In genomic region chr3:172277151-172277652, GRCh38 we compare ENCODE assay signal across 20 cellular contexts.
"Had no signal": no experiment of that assay in that cellular context is flagged by ENCODE, and none has a peak within 500 bp of the region (broad histone marks: within the 10 kb centered on the region; RNA-seq: fewer than 3 reads in every experiment).

No MANE protein-coding gene starts in this region.

- H3K9me3 ChIP-seq: esophagus muscularis mucosa, gastroesophageal sphincter, mucosa of descending colon, neutrophil, thyroid gland, upper lobe of left lung, uterus had no signal

- H3K9me3 Mint-ChIP-seq: naive thymus-derived CD8-positive, alpha-beta T cell had no signal

- H3K4me3 ChIP-seq: coronary artery, dorsolateral prefrontal cortex, esophagus muscularis mucosa, gastroesophageal sphincter, mucosa of descending colon, thyroid gland, upper lobe of left lung, uterus had no signal

- H3K27me3 Mint-ChIP-seq: naive thymus-derived CD8-positive, alpha-beta T cell had no signal

- ATAC-seq: gastroesophageal sphincter; left lobe of liver; mucosa of descending colon; naive thymus-derived CD8-positive, alpha-beta T cell had no signal

- DNase-seq: dorsolateral prefrontal cortex; effector CD8-positive, alpha-beta T cell; glutamatergic neuron; islet precursor cell; mammary epithelial cell; mucosa of descending colon; naive thymus-derived CD8-positive, alpha-beta T cell; posterior cingulate gyrus; small intestine; stimulated activated CD4-positive, alpha-beta T cell treated with anti-CD3 and anti-CD28 coated beads, Interleukin-2, amount 100 ng/mL, for 48 hours; stimulated activated naive CD4-positive, alpha-beta T cell treated with Interleukin-2 at 50 U/mL for 16 hours; thyroid gland; upper lobe of left lung; uterus had no signal

- H3K27ac ChIP-seq: dorsolateral prefrontal cortex, epithelial cell of prostate, gastroesophageal sphincter, neutrophil, uterus had no signal

- H3K4me3 Mint-ChIP-seq: naive thymus-derived CD8-positive, alpha-beta T cell had no signal

- FAIRE-seq: small intestine had no signal

- H3K27me3 ChIP-seq: dorsolateral prefrontal cortex, esophagus muscularis mucosa, gastroesophageal sphincter, neutrophil, thyroid gland, upper lobe of left lung, uterus had no signal

- H3K36me3 ChIP-seq: gastroesophageal sphincter, thyroid gland, uterus had no signal
